Comparison of ENCODE assay signal across 19 cellular contexts in genomic region chr10:116465541-116465940, GRCh38. TPM values are rescaled to one million over a fixed set of nuclear protein-coding genes. Genes with fewer than 3 reads are reported as not detected.
"Had no signal": no experiment of that assay in that cellular context is flagged by ENCODE, and none has a peak within 500 bp of the region (broad histone marks: within the 10 kb centered on the region; RNA-seq: fewer than 3 reads in every experiment).

No MANE protein-coding gene starts in this region.

- H3K27ac Mint-ChIP-seq: activated CD4-positive, alpha-beta T cell treated with anti-CD3 and anti-CD28 coated beads, Interleukin-2, amount 10 ng/mL, durations not matched to agents 24 days and 14 days; activated naive CD8-positive, alpha-beta T cell treated with anti-CD3 and anti-CD28 coated beads, Interleukin-2, amount 10 ng/mL, durations not matched to agents 7 days and 5 days; activated T-helper 1 cell treated with anti-CD3 and anti-CD28 coated beads, Interleukin-12 subunit alpha, Interleukin-12 subunit beta, Interleukin-2, Interleukin-4 antibody, amounts not matched to agents 30 ng/mL and 10 ng/mL and 1 ng/mL, durations not matched to agents 14 hours and 24 hours and 36 hours; brain; memory B cell; natural killer cell treated with Interleukin-12 subunit alpha and Interleukin-12 subunit beta and Interleukin-15 and Interleukin-18, amount 100 ng/mL, for 72 hours; stimulated activated effector memory CD8-positive, alpha-beta T cell treated with anti-CD3 and anti-CD28 coated beads, Interleukin-12 subunit alpha, Interleukin-12 subunit beta, amount 100 ng/mL, for 72 hours had no signal

- H3K4me1 Mint-ChIP-seq: activated CD4-positive, alpha-beta T cell treated with anti-CD3 and anti-CD28 coated beads, Interleukin-2, amount 10 ng/mL, durations not matched to agents 24 days and 14 days; activated naive CD8-positive, alpha-beta T cell treated with anti-CD3 and anti-CD28 coated beads, Interleukin-2, amount 10 ng/mL, durations not matched to agents 7 days and 5 days; brain; memory B cell; stimulated activated effector memory CD8-positive, alpha-beta T cell treated with anti-CD3 and anti-CD28 coated beads, Interleukin-12 subunit alpha, Interleukin-12 subunit beta, amount 100 ng/mL, for 72 hours had no signal

- DNase-seq: activated CD4-positive, alpha-beta T cell treated with anti-CD3 and anti-CD28 coated beads, Interleukin-2, amount 10 ng/mL, durations not matched to agents 24 days and 14 days; activated naive CD4-positive, alpha-beta T cell; activated naive CD8-positive, alpha-beta T cell treated with anti-CD3 and anti-CD28 coated beads, Interleukin-2, amount 10 ng/mL, durations not matched to agents 7 days and 5 days; cortex of kidney; effector CD4-positive, alpha-beta T cell; foreskin melanocyte; kidney glomerular epithelial cell; left ventricle myocardium superior; occipital lobe; T1000 had no signal

- H3K36me3 Mint-ChIP-seq: activated naive CD8-positive, alpha-beta T cell treated with anti-CD3 and anti-CD28 coated beads, Interleukin-2, amount 10 ng/mL, durations not matched to agents 7 days and 5 days; brain; memory B cell; natural killer cell treated with Interleukin-12 subunit alpha and Interleukin-12 subunit beta and Interleukin-15 and Interleukin-18, amount 100 ng/mL, for 72 hours; stimulated activated effector memory CD8-positive, alpha-beta T cell treated with anti-CD3 and anti-CD28 coated beads, Interleukin-12 subunit alpha, Interleukin-12 subunit beta, amount 100 ng/mL, for 72 hours had no signal

- H3K9me3 Mint-ChIP-seq: activated CD4-positive, alpha-beta T cell treated with anti-CD3 and anti-CD28 coated beads, Interleukin-2, amount 10 ng/mL, durations not matched to agents 24 days and 14 days; activated naive CD8-positive, alpha-beta T cell treated with anti-CD3 and anti-CD28 coated beads, Interleukin-2, amount 10 ng/mL, durations not matched to agents 7 days and 5 days; activated T-helper 1 cell treated with anti-CD3 and anti-CD28 coated beads, Interleukin-12 subunit alpha, Interleukin-12 subunit beta, Interleukin-2, Interleukin-4 antibody, amounts not matched to agents 30 ng/mL and 10 ng/mL and 1 ng/mL, durations not matched to agents 14 hours and 24 hours and 36 hours; brain had no signal

- H3K4me3 Mint-ChIP-seq: activated CD4-positive, alpha-beta T cell treated with anti-CD3 and anti-CD28 coated beads, Interleukin-2, amount 10 ng/mL, durations not matched to agents 24 days and 14 days; activated naive CD8-positive, alpha-beta T cell treated with anti-CD3 and anti-CD28 coated beads, Interleukin-2, amount 10 ng/mL, durations not matched to agents 7 days and 5 days; activated T-helper 1 cell treated with anti-CD3 and anti-CD28 coated beads, Interleukin-12 subunit alpha, Interleukin-12 subunit beta, Interleukin-2, Interleukin-4 antibody, amounts not matched to agents 30 ng/mL and 10 ng/mL and 1 ng/mL, durations not matched to agents 14 hours and 24 hours and 36 hours; brain; memory B cell; natural killer cell treated with Interleukin-12 subunit alpha and Interleukin-12 subunit beta and Interleukin-15 and Interleukin-18, amount 100 ng/mL, for 72 hours; stimulated activated effector memory CD8-positive, alpha-beta T cell treated with anti-CD3 and anti-CD28 coated beads, Interleukin-12 subunit alpha, Interleukin-12 subunit beta, amount 100 ng/mL, for 72 hours had no signal

- H3K27me3 Mint-ChIP-seq: activated CD4-positive, alpha-beta T cell treated with anti-CD3 and anti-CD28 coated beads, Interleukin-2, amount 10 ng/mL, durations not matched to agents 24 days and 14 days had no signal

- ATAC-seq: left ventricle myocardium superior; natural killer cell treated with Interleukin-12 subunit alpha and Interleukin-12 subunit beta and Interleukin-15 and Interleukin-18, amount 100 ng/mL, for 72 hours; stimulated activated effector memory CD8-positive, alpha-beta T cell treated with anti-CD3 and anti-CD28 coated beads, Interleukin-12 subunit alpha, Interleukin-12 subunit beta, amount 100 ng/mL, for 72 hours had no signal

RNA-seq across cellular contexts. Expression of gene PNLIPRP3, which starts 37.9 kb away (rescaled TPM):
- total RNA-seq: activated CD4-positive, alpha-beta T cell treated with anti-CD3 and anti-CD28 coated beads, Interleukin-2, amount 10 ng/mL, durations not matched to agents 24 days and 14 days; activated CD8-positive, alpha-beta memory T cell treated with anti-CD3 and anti-CD28 coated beads for 36 hours; activated naive CD8-positive, alpha-beta T cell treated with anti-CD3 and anti-CD28 coated beads, Interleukin-2, amount 10 ng/mL, durations not matched to agents 7 days and 5 days; activated T-helper 1 cell treated with anti-CD3 and anti-CD28 coated beads, Interleukin-12 subunit alpha, Interleukin-12 subunit beta, Interleukin-2, Interleukin-4 antibody, amounts not matched to agents 30 ng/mL and 10 ng/mL and 1 ng/mL, durations not matched to agents 14 hours and 24 hours and 36 hours; fibroblast of lung; left ventricle myocardium superior; natural killer cell treated with Interleukin-12 subunit alpha and Interleukin-12 subunit beta and Interleukin-15 and Interleukin-18, amount 100 ng/mL, for 72 hours; occipital lobe; posterior vena cava; urinary bladder had no signal
- polyA plus RNA-seq: fibroblast of lung had no signal
